ENCODE assay signal across 8 cellular contexts in the genomic region with DNA sequence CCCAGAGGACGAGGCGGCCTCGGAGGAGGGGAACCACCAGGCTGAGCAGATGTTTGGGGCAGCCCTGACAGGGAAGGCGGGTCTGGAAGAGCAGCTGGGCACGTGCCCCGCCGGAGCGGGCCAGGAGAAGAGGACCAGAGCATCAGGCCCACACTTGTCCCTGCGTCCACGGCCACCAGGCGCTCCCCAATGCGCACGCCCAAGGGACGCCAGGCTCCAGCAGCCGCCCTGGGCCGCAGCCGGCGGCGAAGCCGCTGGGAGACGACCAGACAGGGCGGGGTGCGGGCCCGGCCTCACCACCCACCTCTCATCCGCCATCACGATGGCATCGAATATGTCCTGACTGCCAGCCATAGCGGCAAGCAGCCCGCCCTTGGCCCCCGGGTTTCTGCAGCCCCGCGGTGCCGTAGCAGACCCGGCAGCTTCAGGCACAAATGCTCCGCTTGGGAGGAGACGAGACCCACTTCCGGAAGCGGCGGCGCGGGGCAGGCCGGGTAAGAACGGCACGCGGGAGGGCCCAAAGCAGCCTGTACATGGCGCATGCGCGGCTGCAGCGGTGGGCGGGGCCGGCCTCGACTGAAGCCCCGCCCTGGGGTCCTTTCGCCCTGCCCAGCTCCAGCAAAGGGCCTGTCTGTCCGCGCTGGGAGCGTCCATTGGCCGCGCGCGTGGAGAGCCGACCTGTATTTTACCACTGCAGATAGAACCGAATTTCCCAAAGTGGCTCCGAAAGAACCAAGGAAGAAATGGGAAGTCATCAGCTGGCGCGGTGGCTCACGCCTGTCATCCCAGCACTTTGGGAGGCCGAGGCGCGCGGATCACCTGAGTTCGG. TPM values are rescaled to one million over a fixed set of nuclear protein-coding genes. Genes with fewer than 3 reads are reported as not detected.
DNase-seq lines count a peak whose midpoint lies in the region; ATAC-seq and TF ChIP-seq lines count a peak whose summit lies in the region.

TSS of gene LTO1 (minus strand) at position 468 of the 829 bp plus-strand sequence. CDS start at position 354, 114 bp downstream.

- H3K27ac ChIP-seq in SK-N-MC (peak within 1 kb of the TSS; percentile 55), gastroesophageal sphincter (peak within 1 kb of the TSS; percentile 35 to 91 (median 84)), neutrophil (peak within 1 kb of the TSS; percentile 74)

- peak in 2 of 4 experiments; percentile 2 to 8 for TF ChIP-seq CTCF in gastroesophageal sphincter (IDR thresholded peaks at IDR 0.05)
- peak; percentile 28 for TF ChIP-seq CTCF in neutrophil (IDR thresholded peaks at IDR 0.05)
- no peak for TF ChIP-seq CTCF in subcutaneous adipose tissue (IDR thresholded peaks at IDR 0.05; ENCODE audit: low read depth)

- peaks cover 19% of the 10 kb centered on the region for H3K27me3 Mint-ChIP-seq in activated naive CD4-positive, alpha-beta T cell treated with anti-CD3 and anti-CD28 coated beads, Interleukin-2, amount 10 ng/mL, durations not matched to agents 7 days and 5 days

- TF ChIP-seq EP300 in gastroesophageal sphincter (IDR thresholded peaks at IDR 0.05), result no peak

- CTCF ChIA-PET in HEK293T (lab: Yijun Ruan, JAX), result interaction anchor here (1.1 kb wide), 1 partner anchor 543 kb away, joined by 4 read pairs; no protein-coding TSS in a partner anchor
- CTCF ChIA-PET in activated naive CD4-positive, alpha-beta T cell treated with anti-CD3 and anti-CD28 coated beads, Interleukin-2, amount 10 ng/mL, durations not matched to agents 7 days and 5 days (lab: Charles Lee), result interaction anchor here (1.8 kb wide), 1 partner anchor 31 kb away, joined by 5 read pairs; no protein-coding TSS in a partner anchor

- peak within 1 kb of the TSS; percentile 97 for H3K4me3 Mint-ChIP-seq in activated naive CD4-positive, alpha-beta T cell treated with anti-CD3 and anti-CD28 coated beads, Interleukin-2, amount 10 ng/mL, durations not matched to agents 7 days and 5 days

- peaks cover 29% of the 10 kb centered on the region for H3K4me1 Mint-ChIP-seq in activated naive CD4-positive, alpha-beta T cell treated with anti-CD3 and anti-CD28 coated beads, Interleukin-2, amount 10 ng/mL, durations not matched to agents 7 days and 5 days

- peaks cover 15% of the 10 kb centered on the region for H3K36me3 Mint-ChIP-seq in activated naive CD4-positive, alpha-beta T cell treated with anti-CD3 and anti-CD28 coated beads, Interleukin-2, amount 10 ng/mL, durations not matched to agents 7 days and 5 days

- H3K9me3 ChIP-seq in SK-N-MC (ENCODE audit: low read depth, low read length) (no peaks in the 10 kb centered on the region), gastroesophageal sphincter (no peaks in the 10 kb centered on the region), neutrophil (no peaks in the 10 kb centered on the region)

- peak within 1 kb of the TSS; percentile 85 for H3K9ac ChIP-seq in SK-N-MC (ENCODE audit: insufficient read length)

- POLR2A ChIA-PET in HEK293T (lab: Yijun Ruan, JAX), result interaction anchor here (0.5 to 1.7 kb wide), 13 partner anchors 8 to 605 kb away, joined by 3 to 8 read pairs (median 3); partner anchors contain the start of gene MYEOV

- ATAC-seq in gastroesophageal sphincter, result peak; percentile 96

- H3K27me3 ChIP-seq in gastroesophageal sphincter (no peaks in the 10 kb centered on the region), neutrophil (peaks cover 36% of the 10 kb centered on the region)

- H3K36me3 ChIP-seq in SK-N-MC (ENCODE audit: insufficient read depth, low read length) (peaks cover 29% of the 10 kb centered on the region), gastroesophageal sphincter (peaks cover 0 to 26% of the 10 kb centered on the region in 2 donors), neutrophil (peaks cover 28% of the 10 kb centered on the region)

- H3K4me1 ChIP-seq in gastroesophageal sphincter (peaks cover 0 to 35% (median 16%) of the 10 kb centered on the region in 3 donors), neutrophil (ENCODE audit: control insufficient read depth in 1 of 2, insufficient read depth in 1 of 2, low read depth in 1 of 2, low read length in 1 of 2) (peaks cover 16% of the 10 kb centered on the region in 2 experiments)

- TF ChIP-seq POLR2A in gastroesophageal sphincter (IDR thresholded peaks at IDR 0.05), result peak; percentile 59 to 69

- peak; percentile 90 for DNase-seq in GDM1 (lab: John Stamatoyannopoulos, UW)
- DNase-seq in HEK293T (ENCODE audit: extremely low spot score), result peak; percentile 97
- DNase-seq in NAMALWA (ENCODE audit: low spot score), result peak; percentile 93
- no peak for DNase-seq in SK-N-MC (ENCODE audit: low read depth, low spot score)
- DNase-seq in activated naive CD4-positive, alpha-beta T cell treated with anti-CD3 and anti-CD28 coated beads, Interleukin-2, amount 10 ng/mL, durations not matched to agents 7 days and 5 days, result peak; percentile 96

- H3K27ac Mint-ChIP-seq in activated naive CD4-positive, alpha-beta T cell treated with anti-CD3 and anti-CD28 coated beads, Interleukin-2, amount 10 ng/mL, durations not matched to agents 7 days and 5 days, result peak within 1 kb of the TSS; percentile 92

- H3K4me3 ChIP-seq in SK-N-MC (peak within 1 kb of the TSS; percentile 86), gastroesophageal sphincter (peak within 1 kb of the TSS; percentile 67 to 100), neutrophil (ENCODE audit: low read depth in 1 of 2, low read length in 1 of 2) (peak within 1 kb of the TSS; percentile 91 to 94)

- H3K9me3 Mint-ChIP-seq in activated naive CD4-positive, alpha-beta T cell treated with anti-CD3 and anti-CD28 coated beads, Interleukin-2, amount 10 ng/mL, durations not matched to agents 7 days and 5 days, result no peaks in the 10 kb centered on the region

- WGBS in gastroesophageal sphincter (ENCODE audit: low coverage in 1 of 2), 2 donors, result 0 to 17% methylated on average over 2 to 13 of the region's 72 CpGs

TF ChIP-seq in HEK293T, 16 proteins besides CTCF, POLR2A, EP300 and RAD21:
- TF ChIP-seq PKNOX1 (IDR thresholded peaks at IDR 0.05), result peak; percentile 69
- peak; percentile 85 for TF ChIP-seq L3MBTL2 (conservative IDR thresholded peaks at IDR 0.05)
- no peak for TF ChIP-seq FOXA1 (IDR thresholded peaks at IDR 0.05)
- peak; percentile 87 for TF ChIP-seq ELF4 (IDR thresholded peaks at IDR 0.05)
TF ChIP-seq in HEK293T: peak in this region for 3.

RNA-seq across cellular contexts. Expression of gene LTO1, which starts in this region (rescaled TPM):
- total RNA-seq in gastroesophageal sphincter (10 to 100 TPM; 13.7 to 34.4 (median 18.0) TPM), subcutaneous adipose tissue (10 to 100 TPM; 13.3 to 35.2 (median 22.8) TPM)
